ENCODE assay signal across 28 cellular contexts in the genomic region with DNA sequence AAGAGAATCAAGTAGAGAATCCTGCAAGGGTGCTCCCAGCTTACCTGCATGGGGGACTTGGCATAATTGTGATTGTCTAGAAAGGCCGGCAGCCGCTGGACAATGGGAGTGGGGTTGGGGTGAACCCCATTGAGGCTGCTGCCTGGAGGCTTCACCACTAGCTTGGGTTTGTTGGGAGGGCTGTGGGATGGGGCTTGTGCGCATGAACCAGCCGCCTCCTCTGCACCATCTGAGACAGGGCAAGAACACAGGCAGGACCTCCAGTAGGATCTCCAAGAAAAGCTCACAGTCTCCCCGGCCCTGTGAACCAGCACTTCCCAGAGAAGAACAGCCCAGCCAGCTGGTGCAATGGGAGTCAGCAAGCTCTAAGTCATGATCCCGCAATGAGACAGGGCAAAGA. TPM values are rescaled to one million over a fixed set of nuclear protein-coding genes. Genes with fewer than 3 reads are reported as not detected.
DNase-seq lines count a peak whose midpoint lies in the region; ATAC-seq and TF ChIP-seq lines count a peak whose summit lies in the region.
"Had no signal": no experiment of that assay in that cellular context is flagged by ENCODE, and none has a peak within 500 bp of the region (broad histone marks: within the 10 kb centered on the region; RNA-seq: fewer than 3 reads in every experiment).

No MANE protein-coding gene starts in this region.

- peaks cover 40% of the 10 kb centered on the region for H3K36me3 Mint-ChIP-seq in endothelial cell (ENCODE audit: low read depth, unreplicated experiment)

- H3K27me3 Mint-ChIP-seq in endothelial cell (ENCODE audit: unreplicated experiment): peaks cover 13% of the 10 kb centered on the region
- H3K27me3 Mint-ChIP-seq: activated CD4-positive, alpha-beta T cell treated with anti-CD3 and anti-CD28 coated beads, Interleukin-2, amount 10 ng/mL, durations not matched to agents 7 days and 5 days; memory B cell; stimulated activated naive CD8-positive, alpha-beta T cell treated with anti-CD3 and anti-CD28 coated beads, Interleukin-15, Interleukin-2, amounts not matched to agents 100 ng/mL and 50 ng/mL, for 24 hours had no signal

- no peaks in the 10 kb centered on the region for H3K9me3 Mint-ChIP-seq in endothelial cell (ENCODE audit: unreplicated experiment)
- H3K9me3 Mint-ChIP-seq: activated CD4-positive, alpha-beta T cell treated with anti-CD3 and anti-CD28 coated beads, Interleukin-2, amount 10 ng/mL, durations not matched to agents 7 days and 5 days; memory B cell; stimulated activated naive CD8-positive, alpha-beta T cell treated with anti-CD3 and anti-CD28 coated beads, Interleukin-15, Interleukin-2, amounts not matched to agents 100 ng/mL and 50 ng/mL, for 24 hours had no signal

- no peak overlapping the region for H3K4me3 ChIP-seq in right atrium auricular region
- no peak overlapping the region for H3K4me3 ChIP-seq in lower lobe of right lung
- H3K4me3 ChIP-seq in suprapubic skin: peak overlapping the region; percentile 28
- H3K4me3 ChIP-seq: coronary artery, PC-9, SJCRH30, tibial nerve had no signal

- H3K27me3 ChIP-seq in right atrium auricular region (no peaks in the 10 kb centered on the region), lower lobe of right lung (ENCODE audit: low read depth) (no peaks in the 10 kb centered on the region), suprapubic skin (no peaks in the 10 kb centered on the region)
- H3K27me3 ChIP-seq: SJCRH30, tibial nerve had no signal

- intact Hi-C loops in Right ventricle myocardium inferior (cut with DNase I): loop anchor here (10.0 kb wide), 1 partner anchor 430 kb away; the partner anchor contains the start of genes ABHD14A and ABHD14B
- intact Hi-C loops in lower lobe of right lung (cut with DNase I): no loop called here

- H3K9me3 ChIP-seq in right atrium auricular region: no peaks in the 10 kb centered on the region
- no peaks in the 10 kb centered on the region for H3K9me3 ChIP-seq in lower lobe of right lung
- no peaks in the 10 kb centered on the region for H3K9me3 ChIP-seq in suprapubic skin
- H3K9me3 ChIP-seq: SJCRH30, tibial nerve had no signal

- peaks cover 0 to 18% of the 10 kb centered on the region in 2 donors for H3K4me1 ChIP-seq in right atrium auricular region
- H3K4me1 ChIP-seq in lower lobe of right lung: peaks cover 16% of the 10 kb centered on the region
- H3K4me1 ChIP-seq in suprapubic skin: peaks cover 90% of the 10 kb centered on the region

- TF ChIP-seq CTCF in right atrium auricular region (IDR thresholded peaks at IDR 0.05) (no peak), endothelial cell (IDR thresholded peaks at IDR 0.05; ENCODE audit: unreplicated experiment) (no peak), lower lobe of right lung (IDR thresholded peaks at IDR 0.05) (no peak), suprapubic skin (IDR thresholded peaks at IDR 0.05) (no peak)

- H3K36me3 ChIP-seq in right atrium auricular region (peaks cover 76% of the 10 kb centered on the region), lower lobe of right lung (peaks cover 86% of the 10 kb centered on the region), suprapubic skin (peaks cover 78% of the 10 kb centered on the region)

- H3K27ac ChIP-seq in right atrium auricular region: no peak overlapping the region
- H3K27ac ChIP-seq in lower lobe of right lung: no peak overlapping the region
- H3K27ac ChIP-seq in suprapubic skin: peak overlapping the region; percentile 90
- H3K27ac ChIP-seq: coronary artery, PC-9, SJCRH30, tibial nerve, VCaP had no signal

- peaks cover 14% of the 10 kb centered on the region for H3K4me1 Mint-ChIP-seq in endothelial cell (ENCODE audit: unreplicated experiment)

- no peak for TF ChIP-seq EP300 in suprapubic skin (IDR thresholded peaks at IDR 0.05)

- WGBS in suprapubic skin: 77% methylated on average over 5 of the region's 6 CpGs

- ATAC-seq in Right ventricle myocardium inferior (no peak), lower lobe of right lung (no peak)

- H3K27ac Mint-ChIP-seq in endothelial cell (ENCODE audit: unreplicated experiment): no peak overlapping the region
- H3K27ac Mint-ChIP-seq: memory B cell; stimulated activated naive CD8-positive, alpha-beta T cell treated with anti-CD3 and anti-CD28 coated beads, Interleukin-15, Interleukin-2, amounts not matched to agents 100 ng/mL and 50 ng/mL, for 24 hours had no signal

- no peak for TF ChIP-seq POLR2A in suprapubic skin (IDR thresholded peaks at IDR 0.05)

- DNase-seq in Right ventricle myocardium inferior (ENCODE audit: missing footprints) (peak; percentile 21), right atrium auricular region (ENCODE audit: low spot score) (no peak), endothelial cell (ENCODE audit: low spot score) (no peak), lower lobe of right lung (peak; percentile 28), suprapubic skin (ENCODE audit: low spot score in 2 of 2) (peak in 1 of 2 donors; percentile 57), kidney tubule cell (ENCODE audit: low spot score) (no peak), T-helper 9 cell (no peak)
- no peak for DNase-seq in activated CD4-positive, CD25-positive, alpha-beta regulatory T cell (lab: John Stamatoyannopoulos, UW)
- DNase-seq: activated CD4-positive, alpha-beta T cell treated with anti-CD3 and anti-CD28 coated beads, Interleukin-2, amount 10 ng/mL, durations not matched to agents 7 days and 5 days; activated naive CD4-positive, alpha-beta T cell; amygdala; EL; KG1; kidney glomerular epithelial cell; NCI-H1436 treated with DMSO at 0.1 percent for 48 hours; NCI-H2107; NCI-H446 treated with DMSO at 0.1 percent for 48 hours; nucleus accumbens; PC-9; SJCRH30; stimulated activated CD4-positive, alpha-beta T cell treated with anti-CD3 and anti-CD28 coated beads, Interleukin-4, amount 100 ng/mL, for 4 hours had no signal

- H3K4me3 Mint-ChIP-seq in endothelial cell (ENCODE audit: unreplicated experiment): peak overlapping the region; percentile 59
- H3K4me3 Mint-ChIP-seq: activated CD4-positive, alpha-beta T cell treated with anti-CD3 and anti-CD28 coated beads, Interleukin-2, amount 10 ng/mL, durations not matched to agents 7 days and 5 days; memory B cell; stimulated activated naive CD8-positive, alpha-beta T cell treated with anti-CD3 and anti-CD28 coated beads, Interleukin-15, Interleukin-2, amounts not matched to agents 100 ng/mL and 50 ng/mL, for 24 hours had no signal

RNA-seq across cellular contexts. Expression of gene BAP1, which starts 4.7 kb away (rescaled TPM):
- total RNA-seq in Right ventricle myocardium inferior: 53.3 TPM
- total RNA-seq in right atrium auricular region: 10 to 100 TPM; 38.8 to 53.9 TPM
- 118 TPM for total RNA-seq in endothelial cell (ENCODE audit: unreplicated experiment)
- total RNA-seq in lower lobe of right lung: 61.9 TPM
- 100 to 1,000 TPM in 3 of 4 donors, 10 to 100 TPM in 1; 99.0 to 137 (median 120) TPM for total RNA-seq in suprapubic skin

RNA-seq across cellular contexts. Expression of gene PHF7, which starts 5.4 kb away (rescaled TPM):
- total RNA-seq in Right ventricle myocardium inferior (13.7 TPM), right atrium auricular region (10 to 100 TPM; 10.1 to 17.6 TPM), endothelial cell (ENCODE audit: unreplicated experiment) (15.9 TPM), lower lobe of right lung (7.7 TPM), suprapubic skin (10 to 100 TPM in 3 of 4 donors, 1 to 10 TPM in 1; 8.9 to 17.5 (median 11.4) TPM)

RNA-seq across cellular contexts. Expression of gene SEMA3G, which starts 39.8 kb away (rescaled TPM):
- total RNA-seq in Right ventricle myocardium inferior (12.3 TPM), right atrium auricular region (10 to 100 TPM; 11.8 to 12.6 TPM), endothelial cell (ENCODE audit: unreplicated experiment) (175 TPM), lower lobe of right lung (23.6 TPM), suprapubic skin (10 to 100 TPM; 14.4 to 44.0 (median 26.5) TPM)

RNA-seq across cellular contexts. Expression of gene TNNC1, which starts 48.8 kb away (rescaled TPM):
- total RNA-seq in Right ventricle myocardium inferior: 9,051 TPM
- total RNA-seq in right atrium auricular region: 1,000 to 10,000 TPM; 4,697 to 8,249 TPM
- 0.67 TPM for total RNA-seq in endothelial cell (ENCODE audit: unreplicated experiment)
- 44.0 TPM for total RNA-seq in lower lobe of right lung
- 10 to 100 TPM in 1 of 4 donors, 1 to 10 TPM in 3; 1.4 to 15.9 (median 8.4) TPM for total RNA-seq in suprapubic skin
- total RNA-seq: glomerular endothelial cell, HT1080 had no signal

RNA-seq across cellular contexts. Expression of gene NISCH, which starts 50.3 kb away (rescaled TPM):
- 45.6 TPM for total RNA-seq in Right ventricle myocardium inferior
- 10 to 100 TPM; 29.2 to 49.6 TPM for total RNA-seq in right atrium auricular region
- 261 TPM for total RNA-seq in endothelial cell (ENCODE audit: unreplicated experiment)
- total RNA-seq in lower lobe of right lung: 90.2 TPM
- 100 to 1,000 TPM in 2 of 4 donors, 10 to 100 TPM in 2; 68.7 to 298 (median 94.6) TPM for total RNA-seq in suprapubic skin

Comparison
In these comparisons a context has a peak if more than half of its experiments do, and no peak if none do; other contexts are left out.
1. DNase-seq: peak in Right ventricle myocardium inferior (single experiment) and lower lobe of right lung (single experiment); none in right atrium auricular region (single experiment), endothelial cell (single experiment), activated CD4-positive, CD25-positive, alpha-beta regulatory T cell (0 of 4), kidney tubule cell (single experiment) and T-helper 9 cell (single experiment).